Comparison of ENCODE assay signal across 33 cellular contexts in the genomic region with DNA sequence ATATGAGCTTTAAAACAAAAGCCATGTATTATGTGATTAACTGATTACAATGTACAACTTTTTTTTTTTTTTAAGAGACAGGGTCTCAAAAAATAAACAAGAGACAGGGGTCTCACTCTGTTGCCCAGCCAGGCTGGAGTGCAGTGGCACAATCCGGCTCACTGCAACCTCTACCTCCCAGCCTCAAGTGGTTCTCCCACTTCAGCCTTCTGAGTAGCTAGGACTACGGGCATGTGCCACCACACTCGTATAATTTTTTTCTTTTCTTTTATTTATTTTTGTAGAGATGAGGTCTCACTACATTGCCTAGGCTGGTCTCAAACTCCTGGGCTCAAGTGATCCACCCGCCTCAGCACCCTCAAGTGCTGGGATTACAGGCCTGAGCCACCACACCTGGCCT.
"Had no signal": no experiment of that assay in that cellular context is flagged by ENCODE, and none has a peak within 500 bp of the region (broad histone marks: within the 10 kb centered on the region; RNA-seq: fewer than 3 reads in every experiment).

No MANE protein-coding gene starts in this region.

- H3K4me3 Mint-ChIP-seq: activated B cell treated with CpG ODN at 0.5 μM for 24 hours; activated CD4-positive, alpha-beta memory T cell treated with anti-CD3 and anti-CD28 coated beads for 36 hours; activated CD4-positive, alpha-beta T cell treated with anti-CD3 and anti-CD28 coated beads, Interleukin-2, amount 10 ng/mL, durations not matched to agents 24 days and 14 days; activated CD8-positive, alpha-beta memory T cell treated with anti-CD3 and anti-CD28 coated beads, Interleukin-2, amount 10 ng/mL, durations not matched to agents 7 days and 5 days; activated CD8-positive, alpha-beta T cell treated with anti-CD3 and anti-CD28 coated beads, Interleukin-2, amount 10 ng/mL, durations not matched to agents 7 days and 5 days; activated naive CD4-positive, alpha-beta T cell treated with anti-CD3 and anti-CD28 coated beads, Interleukin-2, amount 10 ng/mL, durations not matched to agents 7 days and 5 days; activated naive CD4-positive, alpha-beta T cell treated with anti-CD3 and anti-CD28 coated beads, Interleukin-2, amount 50 U/mL, for 24 hours; activated naive CD8-positive, alpha-beta T cell; activated naive CD8-positive, alpha-beta T cell treated with anti-CD3 and anti-CD28 coated beads, Interleukin-2, amount 10 ng/mL, durations not matched to agents 7 days and 5 days; activated naive CD8-positive, alpha-beta T cell treated with anti-CD3 and anti-CD28 coated beads, Interleukin-2, amount 50 U/mL, for 24 hours; activated T-cell treated with anti-CD3 and anti-CD28 coated beads, Interleukin-2, amount 50 U/mL, for 24 hours; brain; central memory CD8-positive, alpha-beta T cell; T-helper 1 cell treated with Interleukin-12 subunit alpha and Interleukin-12 subunit beta and Interleukin-4 antibody, amounts not matched to agents 30 μg/mL and 1 μg/mL, for 36 hours; T-helper 2 cell treated with Interferon-gamma antibody and Interleukin-4, amounts not matched to agents 5 μg/mL and 100 μg/mL, for 36 hours had no signal

- H3K4me1 ChIP-seq: ascending aorta had no signal

- H3K27ac ChIP-seq: ascending aorta, cardiac muscle cell, VCaP had no signal

- H3K4me3 ChIP-seq: ascending aorta, cardiac muscle cell had no signal

- H3K27ac Mint-ChIP-seq: activated B cell treated with CpG ODN at 0.5 μM for 24 hours; activated CD4-positive, alpha-beta memory T cell treated with anti-CD3 and anti-CD28 coated beads for 36 hours; activated CD4-positive, alpha-beta T cell treated with anti-CD3 and anti-CD28 coated beads, Interleukin-2, amount 10 ng/mL, durations not matched to agents 24 days and 14 days; activated CD8-positive, alpha-beta memory T cell treated with anti-CD3 and anti-CD28 coated beads, Interleukin-2, amount 10 ng/mL, durations not matched to agents 7 days and 5 days; activated CD8-positive, alpha-beta T cell treated with anti-CD3 and anti-CD28 coated beads, Interleukin-2, amount 10 ng/mL, durations not matched to agents 7 days and 5 days; activated naive CD4-positive, alpha-beta T cell treated with anti-CD3 and anti-CD28 coated beads, Interleukin-2, amount 10 ng/mL, durations not matched to agents 7 days and 5 days; activated naive CD4-positive, alpha-beta T cell treated with anti-CD3 and anti-CD28 coated beads, Interleukin-2, amount 50 U/mL, for 24 hours; activated naive CD8-positive, alpha-beta T cell; activated naive CD8-positive, alpha-beta T cell treated with anti-CD3 and anti-CD28 coated beads, Interleukin-2, amount 10 ng/mL, durations not matched to agents 7 days and 5 days; activated naive CD8-positive, alpha-beta T cell treated with anti-CD3 and anti-CD28 coated beads, Interleukin-2, amount 50 U/mL, for 24 hours; activated T-cell treated with anti-CD3 and anti-CD28 coated beads, Interleukin-2, amount 50 U/mL, for 24 hours; activated T-helper 2 cell treated with anti-CD3 and anti-CD28 coated beads, Interferon-gamma antibody, Interleukin-2, Interleukin-4, amounts not matched to agents 10 μg/mL and 5 μg/mL and 100 μg/mL, durations not matched to agents 14 hours and 24 hours and 36 hours; T-helper 1 cell treated with Interleukin-12 subunit alpha and Interleukin-12 subunit beta and Interleukin-4 antibody, amounts not matched to agents 30 μg/mL and 1 μg/mL, for 36 hours; T-helper 2 cell treated with Interferon-gamma antibody and Interleukin-4, amounts not matched to agents 5 μg/mL and 100 μg/mL, for 36 hours had no signal

- H3K27me3 Mint-ChIP-seq: activated B cell treated with CpG ODN at 0.5 μM for 24 hours; activated CD4-positive, alpha-beta memory T cell treated with anti-CD3 and anti-CD28 coated beads for 36 hours; activated CD4-positive, alpha-beta T cell treated with anti-CD3 and anti-CD28 coated beads, Interleukin-2, amount 10 ng/mL, durations not matched to agents 24 days and 14 days; activated CD8-positive, alpha-beta memory T cell treated with anti-CD3 and anti-CD28 coated beads, Interleukin-2, amount 10 ng/mL, durations not matched to agents 7 days and 5 days; activated naive CD4-positive, alpha-beta T cell treated with anti-CD3 and anti-CD28 coated beads, Interleukin-2, amount 10 ng/mL, durations not matched to agents 7 days and 5 days; activated naive CD4-positive, alpha-beta T cell treated with anti-CD3 and anti-CD28 coated beads, Interleukin-2, amount 50 U/mL, for 24 hours; activated naive CD8-positive, alpha-beta T cell; activated naive CD8-positive, alpha-beta T cell treated with anti-CD3 and anti-CD28 coated beads, Interleukin-2, amount 10 ng/mL, durations not matched to agents 7 days and 5 days; activated naive CD8-positive, alpha-beta T cell treated with anti-CD3 and anti-CD28 coated beads, Interleukin-2, amount 50 U/mL, for 24 hours; activated T-cell treated with anti-CD3 and anti-CD28 coated beads, Interleukin-2, amount 50 U/mL, for 24 hours; brain; central memory CD8-positive, alpha-beta T cell had no signal

- H3K4me1 Mint-ChIP-seq: activated naive CD4-positive, alpha-beta T cell treated with anti-CD3 and anti-CD28 coated beads, Interleukin-2, amount 10 ng/mL, durations not matched to agents 7 days and 5 days; activated naive CD8-positive, alpha-beta T cell treated with anti-CD3 and anti-CD28 coated beads, Interleukin-2, amount 10 ng/mL, durations not matched to agents 7 days and 5 days; central memory CD8-positive, alpha-beta T cell had no signal

- H3K27me3 ChIP-seq: ascending aorta, cardiac muscle cell had no signal

- H3K9me3 ChIP-seq: ascending aorta had no signal

- DNase-seq: activated B cell treated with CpG ODN at 0.5 μM for 24 hours; activated CD4-positive, alpha-beta memory T cell treated with anti-CD3 and anti-CD28 coated beads for 36 hours; activated CD4-positive, alpha-beta T cell treated with anti-CD3 and anti-CD28 coated beads for 4 hours; activated CD4-positive, alpha-beta T cell treated with anti-CD3 and anti-CD28 coated beads, Interleukin-2, amount 10 ng/mL, durations not matched to agents 24 days and 14 days; activated CD4-positive, alpha-beta T cell treated with anti-CD3 and anti-CD28 coated beads, Interleukin-2, amount 50 U/mL, for 1 hour; activated CD4-positive, alpha-beta T cell treated with anti-CD3 and anti-CD28 coated beads, Interleukin-2, amount 50 U/mL, for 4 hours; activated CD4-positive, CD25-positive, alpha-beta regulatory T cell treated with anti-CD3 and anti-CD28 coated beads, Interleukin-2, amount 50 U/mL, for 72 hours; activated CD8-positive, alpha-beta memory T cell treated with anti-CD3 and anti-CD28 coated beads for 24 hours; activated CD8-positive, alpha-beta memory T cell treated with anti-CD3 and anti-CD28 coated beads, Interleukin-2, amount 10 ng/mL, durations not matched to agents 7 days and 5 days; activated CD8-positive, alpha-beta memory T cell treated with anti-CD3 and anti-CD28 coated beads, Interleukin-2, amount 50 U/mL, for 48 hours; activated effector memory CD4-positive, alpha-beta T cell treated with Interleukin-2 at 50 U/mL for 16 hours; activated gamma-delta T cell; activated naive CD4-positive, alpha-beta T cell treated with anti-CD3 and anti-CD28 coated beads, Interleukin-2, amount 10 ng/mL, durations not matched to agents 7 days and 5 days; activated naive CD4-positive, alpha-beta T cell treated with Interleukin-2 at 50 U/mL for 16 hours; activated naive CD8-positive, alpha-beta T cell treated with anti-CD3 and anti-CD28 coated beads, Interleukin-2, amount 10 ng/mL, durations not matched to agents 7 days and 5 days; activated naive CD8-positive, alpha-beta T cell treated with anti-CD3 and anti-CD28 coated beads, Interleukin-2, amount 50 U/mL, for 24 hours; activated T-cell treated with anti-CD3 and anti-CD28 coated beads, Interleukin-2, amount 50 U/mL, for 24 hours; activated T-cell treated with anti-CD3 and anti-CD28 coated beads, Interleukin-2, amount 50 U/mL, for 48 hours; amygdala; cerebellar nuclear complex; T-helper 2 cell; T-helper 9 cell had no signal

- H3K36me3 Mint-ChIP-seq: activated naive CD8-positive, alpha-beta T cell; brain had no signal

- ATAC-seq: activated naive CD8-positive, alpha-beta T cell treated with anti-CD3 and anti-CD28 coated beads, Interleukin-2, amount 50 U/mL, for 24 hours had no signal

- H3K9me3 Mint-ChIP-seq: activated B cell treated with CpG ODN at 0.5 μM for 24 hours; activated CD4-positive, alpha-beta memory T cell treated with anti-CD3 and anti-CD28 coated beads for 36 hours; activated CD4-positive, alpha-beta T cell treated with anti-CD3 and anti-CD28 coated beads, Interleukin-2, amount 10 ng/mL, durations not matched to agents 24 days and 14 days; activated naive CD4-positive, alpha-beta T cell treated with anti-CD3 and anti-CD28 coated beads, Interleukin-2, amount 10 ng/mL, durations not matched to agents 7 days and 5 days; activated naive CD4-positive, alpha-beta T cell treated with anti-CD3 and anti-CD28 coated beads, Interleukin-2, amount 50 U/mL, for 24 hours; activated naive CD8-positive, alpha-beta T cell treated with anti-CD3 and anti-CD28 coated beads, Interleukin-2, amount 10 ng/mL, durations not matched to agents 7 days and 5 days; activated naive CD8-positive, alpha-beta T cell treated with anti-CD3 and anti-CD28 coated beads, Interleukin-2, amount 50 U/mL, for 24 hours; activated T-cell treated with anti-CD3 and anti-CD28 coated beads, Interleukin-2, amount 50 U/mL, for 24 hours; activated T-helper 2 cell treated with anti-CD3 and anti-CD28 coated beads, Interferon-gamma antibody, Interleukin-2, Interleukin-4, amounts not matched to agents 10 μg/mL and 5 μg/mL and 100 μg/mL, durations not matched to agents 14 hours and 24 hours and 36 hours; brain; central memory CD8-positive, alpha-beta T cell; T-helper 1 cell treated with Interleukin-12 subunit alpha and Interleukin-12 subunit beta and Interleukin-4 antibody, amounts not matched to agents 30 μg/mL and 1 μg/mL, for 36 hours; T-helper 2 cell treated with Interferon-gamma antibody and Interleukin-4, amounts not matched to agents 5 μg/mL and 100 μg/mL, for 36 hours had no signal
